Comparison of ENCODE assay signal across 28 cellular contexts in the genomic region with DNA sequence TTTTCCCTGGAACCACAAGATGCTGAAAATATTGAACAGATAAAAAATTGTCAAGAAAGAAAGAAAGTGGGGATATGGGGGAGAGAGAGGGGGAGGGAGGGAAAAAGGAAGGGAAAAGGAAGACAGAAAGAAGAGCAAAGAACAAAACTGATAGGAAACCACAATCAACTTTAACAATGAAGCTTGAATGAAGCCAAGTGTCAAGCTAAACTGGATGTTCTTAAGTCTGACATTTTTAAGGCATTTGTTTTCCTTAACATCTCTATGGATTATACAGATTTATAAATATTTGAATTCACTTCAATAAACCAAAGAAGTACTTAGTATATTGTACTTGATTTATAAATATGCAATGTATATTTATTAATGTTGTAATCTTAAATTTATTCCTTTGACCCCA.
"Had no signal": no experiment of that assay in that cellular context is flagged by ENCODE, and none has a peak within 500 bp of the region (broad histone marks: within the 10 kb centered on the region; RNA-seq: fewer than 3 reads in every experiment).

No MANE protein-coding gene starts in this region.

- H3K9me3 ChIP-seq: colonic mucosa, gastroesophageal sphincter, ovary, stomach, thyroid gland, upper lobe of left lung, vagina had no signal

- H2AFZ ChIP-seq: hepatocyte had no signal

- H3K27ac ChIP-seq: colonic mucosa, gastroesophageal sphincter, hepatocyte, ovary, stomach, thyroid gland, upper lobe of left lung, vagina had no signal

- H3K4me2 ChIP-seq: hepatocyte had no signal

- H3K27ac Mint-ChIP-seq: nephron; progenitor cell of endocrine pancreas; stimulated activated naive B cell treated with anti-CD40 and anti-IgM and Interleukin-4, amounts not matched to agents 10 μg/mL and 1 μg/mL and 100 μg/mL, for 72 hours; T-cell had no signal

- ATAC-seq: effector memory CD8-positive, alpha-beta T cell; gastroesophageal sphincter; left colon; sciatic nerve; stimulated activated naive B cell treated with anti-CD40 and anti-IgM and Interleukin-4, amounts not matched to agents 10 μg/mL and 1 μg/mL and 100 μg/mL, for 72 hours; T-cell had no signal

- FAIRE-seq: keratinocyte had no signal

- H3K27me3 ChIP-seq: colonic mucosa, gastroesophageal sphincter, hepatocyte, ovary, stomach, thyroid gland, upper lobe of left lung, vagina had no signal

- H3K27me3 Mint-ChIP-seq: effector memory CD8-positive, alpha-beta T cell; progenitor cell of endocrine pancreas; stimulated activated naive B cell treated with anti-CD40 and anti-IgM and Interleukin-4, amounts not matched to agents 10 μg/mL and 1 μg/mL and 100 μg/mL, for 72 hours; T-cell had no signal

- H3K4me3 ChIP-seq: colonic mucosa, gastroesophageal sphincter, hepatocyte, ovary, stomach, thyroid gland, upper lobe of left lung, vagina had no signal

- H3K79me2 ChIP-seq: hepatocyte had no signal

- DNase-seq: activated CD4-positive, alpha-beta T cell treated with anti-CD3 and anti-CD28 coated beads, Interleukin-2, amount 50 U/mL, for 1 hour; activated CD4-positive, CD25-positive, alpha-beta regulatory T cell treated with anti-CD3 and anti-CD28 coated beads, Interleukin-2, amount 50 U/mL, for 72 hours; activated gamma-delta T cell treated with Interleukin-2 at 50 U/mL for 16 hours; activated naive CD4-positive, alpha-beta T cell treated with anti-CD3 and anti-CD28 coated beads, Interleukin-2, amount 50 U/mL, for 16 hours; activated T-cell treated with anti-CD3 and anti-CD28 coated beads for 4 hours; anterior cingulate cortex; colonic mucosa; effector memory CD8-positive, alpha-beta T cell; erythroblast; left colon; mammary epithelial cell; ovary; small intestine; stimulated activated CD4-positive, alpha-beta T cell treated with anti-CD3 and anti-CD28 coated beads, Interleukin-1b, Interleukin-23, amount 100 ng/mL, for 48 hours; stimulated activated CD4-positive, alpha-beta T cell treated with anti-CD3 and anti-CD28 coated beads, Interleukin-4, amount 100 ng/mL, for 4 hours; stimulated activated CD8-positive, alpha-beta memory T cell treated with anti-CD3 and anti-CD28 coated beads, Interleukin-4, amount 100 ng/mL, for 48 hours; stimulated activated naive B cell treated with anti-CD40 and anti-IgM and Interleukin-4, amounts not matched to agents 10 μg/mL and 1 μg/mL and 100 μg/mL, for 72 hours; stomach; T-cell; thyroid gland; upper lobe of left lung had no signal

- H3K4me3 Mint-ChIP-seq: effector memory CD8-positive, alpha-beta T cell; nephron; stimulated activated naive B cell treated with anti-CD40 and anti-IgM and Interleukin-4, amounts not matched to agents 10 μg/mL and 1 μg/mL and 100 μg/mL, for 72 hours; T-cell had no signal

- H3K9me3 Mint-ChIP-seq: effector memory CD8-positive, alpha-beta T cell; stimulated activated naive B cell treated with anti-CD40 and anti-IgM and Interleukin-4, amounts not matched to agents 10 μg/mL and 1 μg/mL and 100 μg/mL, for 72 hours; T-cell had no signal

- H3K36me3 Mint-ChIP-seq: stimulated activated naive B cell treated with anti-CD40 and anti-IgM and Interleukin-4, amounts not matched to agents 10 μg/mL and 1 μg/mL and 100 μg/mL, for 72 hours; T-cell had no signal

- H3K4me1 ChIP-seq: colonic mucosa, gastroesophageal sphincter, thyroid gland, vagina had no signal

- H3K36me3 ChIP-seq: colonic mucosa, gastroesophageal sphincter, ovary, stomach, thyroid gland, upper lobe of left lung, vagina had no signal
